8 cellular contexts compared by ENCODE assay signal in genomic region chrX:56764975-56765791, GRCh38. TPM values are rescaled to one million over a fixed set of nuclear protein-coding genes. Genes with fewer than 3 reads are reported as not detected.
DNase-seq lines count a peak whose midpoint lies in the region; ATAC-seq lines count a peak whose summit lies in the region.

No MANE protein-coding gene starts in this region.

- peak overlapping the region; percentile 85 to 96 (median 92) for H3K4me3 Mint-ChIP-seq in CD4-positive, CD25-positive, alpha-beta regulatory T cell
- H3K4me3 Mint-ChIP-seq in naive B cell, result peak overlapping the region; percentile 56 to 97 (median 94)

- H3F3A ChIP-seq in GM23248 (ENCODE audit: insufficient read depth), result no peaks in the 10 kb centered on the region

- H3K9me3 Mint-ChIP-seq in CD4-positive, CD25-positive, alpha-beta regulatory T cell, result no peaks in the 10 kb centered on the region
- H3K9me3 Mint-ChIP-seq in activated naive CD4-positive, alpha-beta T cell treated with anti-CD3 and anti-CD28 coated beads, Interleukin-2, amount 50 U/mL, for 72 hours, result no peaks in the 10 kb centered on the region
- peaks cover 0 to 2% (median 0%) of the 10 kb centered on the region in 7 donors for H3K9me3 Mint-ChIP-seq in naive B cell

- DNase-seq in CD4-positive, CD25-positive, alpha-beta regulatory T cell, result peak in 2 of 3 donors; percentile 49 to 79
- DNase-seq in GM23248 (no peak), naive B cell (peak; percentile 51), DMS 273 (lab: John Stamatoyannopoulos, UW; ENCODE audit: unreplicated experiment) (no peak), NOMO-1 treated with DMSO at 0.1 percent for 48 hours (lab: John Stamatoyannopoulos, UW; ENCODE audit: unreplicated experiment) (no peak), NCI-H2171 (lab: John Stamatoyannopoulos, UW) (no peak), NCI-H1417 (lab: John Stamatoyannopoulos, UW) (no peak)
- DNase-seq in activated naive CD4-positive, alpha-beta T cell treated with anti-CD3 and anti-CD28 coated beads, Interleukin-2, amount 50 U/mL, for 72 hours (ENCODE audit: low spot score in 2 of 2), result no peak

- H3K27me3 ChIP-seq in CD4-positive, CD25-positive, alpha-beta regulatory T cell (ENCODE audit: control insufficient read depth, insufficient read depth, low read length), result no peaks in the 10 kb centered on the region
- no peaks in the 10 kb centered on the region for H3K27me3 ChIP-seq in GM23248 (replicated peaks; ENCODE audit: insufficient read depth)

- peak overlapping the region; percentile 79 for H3K27ac ChIP-seq in CD4-positive, CD25-positive, alpha-beta regulatory T cell (ENCODE audit: insufficient read depth, low read length, poor library complexity, severe bottlenecking)
- peak overlapping the region; percentile 78 for H3K27ac ChIP-seq in GM23248

- no peaks in the 10 kb centered on the region for H3K36me3 Mint-ChIP-seq in CD4-positive, CD25-positive, alpha-beta regulatory T cell
- H3K36me3 Mint-ChIP-seq in activated naive CD4-positive, alpha-beta T cell treated with anti-CD3 and anti-CD28 coated beads, Interleukin-2, amount 50 U/mL, for 72 hours, result peaks cover 11 to 14% of the 10 kb centered on the region in 2 donors
- no peaks in the 10 kb centered on the region for H3K36me3 Mint-ChIP-seq in naive B cell

- no peaks in the 10 kb centered on the region for H3K36me3 ChIP-seq in CD4-positive, CD25-positive, alpha-beta regulatory T cell (ENCODE audit: control insufficient read depth, insufficient read depth, low read length)
- H3K36me3 ChIP-seq in GM23248 (ENCODE audit: low read depth), result no peaks in the 10 kb centered on the region

- peak overlapping the region; percentile 60; the same call in 1 of the 2 replicates for H3K9ac ChIP-seq in GM23248

- in situ Hi-C loops in GM23248 (cut with MboI), result no loop called here

- peak; percentile 22 to 32 for ATAC-seq in CD4-positive, CD25-positive, alpha-beta regulatory T cell (ENCODE audit: low read depth in 2 of 2)
- peak; percentile 11 to 14 for ATAC-seq in activated naive CD4-positive, alpha-beta T cell treated with anti-CD3 and anti-CD28 coated beads, Interleukin-2, amount 50 U/mL, for 72 hours
- peak in 1 of 2 donors; percentile 29 for ATAC-seq in naive B cell (ENCODE audit: low read depth in 2 of 2)

- no peaks in the 10 kb centered on the region for H4K20me1 ChIP-seq in GM23248 (ENCODE audit: insufficient read depth)

- H3K27ac Mint-ChIP-seq in CD4-positive, CD25-positive, alpha-beta regulatory T cell, result peak overlapping the region; percentile 90 to 95 (median 92)
- H3K27ac Mint-ChIP-seq in activated naive CD4-positive, alpha-beta T cell treated with anti-CD3 and anti-CD28 coated beads, Interleukin-2, amount 50 U/mL, for 72 hours, result peak overlapping the region; percentile 93 to 97
- peak overlapping the region; percentile 92 to 99 (median 96) for H3K27ac Mint-ChIP-seq in naive B cell

- WGBS in GM23248 (ENCODE audit: low coverage in 1 of 2, low lambda C conversion rate in 2 of 2, missing lambda C conversion rate in 2 of 2), 2 experiments, result 50 to 76% methylated on average over 7 to 15 of the region's 15 CpGs

- H3K4me3 ChIP-seq in CD4-positive, CD25-positive, alpha-beta regulatory T cell (ENCODE audit: low read depth, low read length), result peak overlapping the region; percentile 45
- no peak overlapping the region for H3K4me3 ChIP-seq in GM23248

- H3K9me2 ChIP-seq in GM23248 (ENCODE audit: insufficient read depth), result no peaks in the 10 kb centered on the region

- H3K4me2 ChIP-seq in GM23248 (ENCODE audit: unreplicated experiment), result peak overlapping the region; percentile 61

- H3K4me1 Mint-ChIP-seq in CD4-positive, CD25-positive, alpha-beta regulatory T cell, result peaks cover 17 to 66% (median 34%) of the 10 kb centered on the region in 4 donors
- H3K4me1 Mint-ChIP-seq in naive B cell, result peaks cover 39 to 62% (median 50%) of the 10 kb centered on the region in 3 donors

- 0 out of 2 replicates have a peak, but pooled peaks cover 4% of the 10 kb centered on the region for H3K79me2 ChIP-seq in GM23248 (ENCODE audit: insufficient read depth)

- H3K9me3 ChIP-seq in CD4-positive, CD25-positive, alpha-beta regulatory T cell (ENCODE audit: control insufficient read depth in 2 of 2, low read length in 2 of 2), result no peaks in the 10 kb centered on the region
- no peaks in the 10 kb centered on the region for H3K9me3 ChIP-seq in GM23248 (ENCODE audit: low read depth)

- H3K4me1 ChIP-seq in CD4-positive, CD25-positive, alpha-beta regulatory T cell (ENCODE audit: control insufficient read depth, insufficient read depth, low read length, poor library complexity, severe bottlenecking), result peaks cover 49% of the 10 kb centered on the region
- H3K4me1 ChIP-seq in GM23248 (ENCODE audit: insufficient read depth), result peaks cover 24% of the 10 kb centered on the region

- H3K27me3 Mint-ChIP-seq in CD4-positive, CD25-positive, alpha-beta regulatory T cell, result no peaks in the 10 kb centered on the region
- H3K27me3 Mint-ChIP-seq in naive B cell, result no peaks in the 10 kb centered on the region

- no peak overlapping the region for H2AFZ ChIP-seq in GM23248

RNA-seq across cellular contexts. Expression of gene NBDY, which starts 36.1 kb away (rescaled TPM):
- total RNA-seq in CD4-positive, CD25-positive, alpha-beta regulatory T cell, result 29.0 TPM
- 10 to 100 TPM; 47.3 to 61.5 (median 56.0) TPM for polyA plus RNA-seq in CD4-positive, CD25-positive, alpha-beta regulatory T cell
- 8.5 and 8.7 TPM in 2 replicates for total RNA-seq in GM23248 (2014; rRNA removed; shearing (Covaris generic))
- polyA plus RNA-seq in GM23248 (2016; fragmentation: Nextera tagmentation; extraction: Ambion mirVana) (188 and 193 TPM in 2 replicates), naive B cell (ENCODE audit: low read depth in 6 of 6) (10 to 100 TPM; 44.9 to 69.1 (median 54.8) TPM)
- total RNA-seq in activated naive CD4-positive, alpha-beta T cell treated with anti-CD3 and anti-CD28 coated beads, Interleukin-2, amount 50 U/mL, for 72 hours, result 10 to 100 TPM; 52.3 to 63.6 TPM

Comparison
In these comparisons a context has a peak if more than half of its experiments do, and no peak if none do; other contexts are left out.
1. DNase-seq: peak in CD4-positive, CD25-positive, alpha-beta regulatory T cell (2 of 3) and naive B cell (single experiment); none in GM23248 (single experiment), activated naive CD4-positive, alpha-beta T cell treated with anti-CD3 and anti-CD28 coated beads, Interleukin-2, amount 50 U/mL, for 72 hours (0 of 2), DMS 273 (single experiment), NOMO-1 treated with DMSO at 0.1 percent for 48 hours (single experiment), NCI-H2171 (single experiment) and NCI-H1417 (0 of 3).
2. Peak in every context shown above with its lines, with median percentiles within 50 percentile points of each other: H3K27ac Mint-ChIP-seq.